ENCODE assay signal across 17 cellular contexts in the genomic region with DNA sequence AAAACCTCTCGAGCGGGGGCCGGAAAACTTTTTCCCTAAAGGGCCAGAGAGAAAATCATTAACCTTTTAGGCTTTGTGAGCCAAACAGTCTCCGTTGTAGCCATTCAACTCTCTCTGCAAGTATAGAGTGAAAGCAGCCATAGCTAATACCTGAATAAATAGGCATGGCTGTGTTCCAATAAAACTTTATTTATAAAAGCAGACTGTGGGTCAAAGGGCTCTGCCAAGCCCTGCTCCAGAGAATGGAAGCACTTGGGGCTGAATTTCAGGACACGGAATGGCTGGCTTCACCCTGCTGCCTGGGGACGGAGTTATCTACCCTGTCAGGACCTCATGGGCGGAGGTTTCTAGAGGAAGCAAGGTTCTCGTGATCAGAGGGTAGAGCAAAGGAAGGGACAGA.
DNase-seq lines count a peak whose midpoint lies in the region; FAIRE-seq and TF ChIP-seq lines count a peak whose summit lies in the region.
"Had no signal": no experiment of that assay in that cellular context is flagged by ENCODE, and none has a peak within 500 bp of the region (broad histone marks: within the 10 kb centered on the region; RNA-seq: fewer than 3 reads in every experiment).

No MANE protein-coding gene starts in this region.

- TF ChIP-seq POLR2A in GM12892 (IDR thresholded peaks at IDR 0.05; ENCODE audit: low read depth, low read length): no peak

- H3K4me3 ChIP-seq in HUES6 (ENCODE audit: low read depth, low read length) (peak overlapping the region; percentile 41), ectodermal cell (ENCODE audit: insufficient read depth, low read depth, low read length) (no peak overlapping the region), small intestine (ENCODE audit: low read depth in 1 of 2, low read length in 2 of 2) (no peak overlapping the region)
- H3K4me3 ChIP-seq: MG63 had no signal

- TF ChIP-seq CTCF in mesothelial cell of epicardium (IDR thresholded peaks at IDR 0.05; ENCODE audit: unreplicated experiment) (no peak), chondrocyte (IDR thresholded peaks at IDR 0.05) (no peak)

- H3K36me3 Mint-ChIP-seq in mesothelial cell of epicardium (no peaks in the 10 kb centered on the region), chondrocyte (ENCODE audit: low read depth) (no peaks in the 10 kb centered on the region)
- H3K36me3 Mint-ChIP-seq: CD4-positive, CD25-positive, alpha-beta regulatory T cell had no signal

- H3K27me3 Mint-ChIP-seq in mesothelial cell of epicardium (ENCODE audit: low read depth) (peaks cover 42% of the 10 kb centered on the region), chondrocyte (ENCODE audit: low read depth) (peaks cover 35% of the 10 kb centered on the region)

- H3K36me3 ChIP-seq in HUES6 (ENCODE audit: control insufficient read depth, insufficient read depth, low read length) (no peaks in the 10 kb centered on the region), ectodermal cell (ENCODE audit: control insufficient read depth, insufficient read depth, low read length) (no peaks in the 10 kb centered on the region), small intestine (ENCODE audit: control insufficient read depth in 2 of 2, insufficient read depth in 2 of 2, low read length in 2 of 2) (peaks cover 0 to 2% of the 10 kb centered on the region in 2 donors)
- H3K36me3 ChIP-seq: MG63, SJCRH30 had no signal

- H3K4me1 Mint-ChIP-seq in mesothelial cell of epicardium (peaks cover 36% of the 10 kb centered on the region), chondrocyte (ENCODE audit: low read depth) (peaks cover 3% of the 10 kb centered on the region)
- H3K4me1 Mint-ChIP-seq: CD4-positive, CD25-positive, alpha-beta regulatory T cell had no signal

- H3K9me3 ChIP-seq in HUES6 (ENCODE audit: control insufficient read depth, insufficient read depth, low read depth, low read length) (no peaks in the 10 kb centered on the region), ectodermal cell (ENCODE audit: control insufficient read depth, low read length) (no peaks in the 10 kb centered on the region), small intestine (ENCODE audit: control insufficient read depth, low read depth) (no peaks in the 10 kb centered on the region)
- H3K9me3 ChIP-seq: MG63, SJCRH30 had no signal

- no peak for DNase-seq in mesothelial cell of epicardium (ENCODE audit: low spot score in 2 of 2, unreplicated experiment in 2 of 2)
- peak; percentile 43 for DNase-seq in small intestine
- no peak for DNase-seq in GM12892 (ENCODE audit: insufficient read length)
- DNase-seq in SHP77 (lab: John Stamatoyannopoulos, UW): no peak
- DNase-seq in cerebellar cortex (ENCODE audit: low spot score): no peak
- DNase-seq in chondrocyte (ENCODE audit: low spot score): no peak
- DNase-seq: CD4-positive, CD25-positive, alpha-beta regulatory T cell; DMS79; MG63; NCI-H1105 treated with DMSO at 0.1 percent for 48 hours; NCI-H1930; NCI-H2171; SJCRH30 had no signal

- peak overlapping the region; percentile 39; the same call in 1 of the 2 replicates for H3K27ac ChIP-seq in HUES6 (ENCODE audit: low read depth, low read length)
- peak overlapping the region; percentile 86 for H3K27ac ChIP-seq in ectodermal cell (ENCODE audit: insufficient read depth, low read depth, low read length, poor library complexity, severe bottlenecking)
- no peak overlapping the region for H3K27ac ChIP-seq in small intestine (ENCODE audit: low read depth in 1 of 2, low read length in 1 of 2)
- H3K27ac ChIP-seq: HL-60, SJCRH30 had no signal

- H3K27me3 ChIP-seq in HUES6 (ENCODE audit: control insufficient read depth, insufficient read depth, low read length): peaks cover 18% of the 10 kb centered on the region
- peaks cover 34% of the 10 kb centered on the region for H3K27me3 ChIP-seq in ectodermal cell (ENCODE audit: control insufficient read depth, insufficient read depth, low read length, poor library complexity, severe bottlenecking)
- H3K27me3 ChIP-seq in small intestine (ENCODE audit: control insufficient read depth in 2 of 2, insufficient read depth in 2 of 2, low read length in 2 of 2): peaks cover 0 to 2% of the 10 kb centered on the region in 2 donors
- H3K27me3 ChIP-seq: MG63 had no signal

- WGBS in ectodermal cell, 2 experiments: 79 to 81% methylated on average over 8 of the region's 8 CpGs
- 75 to 88% (median 85%) methylated on average over 8 of the region's 8 CpGs for WGBS in small intestine, 3 donors

- H3K9ac ChIP-seq in HUES6 (ENCODE audit: low read length): peak overlapping the region; percentile 72

- H3K4me3 Mint-ChIP-seq in mesothelial cell of epicardium (no peak overlapping the region), chondrocyte (ENCODE audit: unreplicated experiment) (no peak overlapping the region)
- H3K4me3 Mint-ChIP-seq: CD4-positive, CD25-positive, alpha-beta regulatory T cell had no signal

- H3K9me3 Mint-ChIP-seq in mesothelial cell of epicardium (no peaks in the 10 kb centered on the region), chondrocyte (ENCODE audit: low read depth) (no peaks in the 10 kb centered on the region)
- H3K9me3 Mint-ChIP-seq: CD4-positive, CD25-positive, alpha-beta regulatory T cell had no signal

- H3K27ac Mint-ChIP-seq in mesothelial cell of epicardium (peak overlapping the region; percentile 67), chondrocyte (ENCODE audit: unreplicated experiment) (no peak overlapping the region)

- peaks cover 24% of the 10 kb centered on the region for H3K4me1 ChIP-seq in HUES6 (ENCODE audit: control insufficient read depth, insufficient read depth, low read length)
- H3K4me1 ChIP-seq in ectodermal cell (ENCODE audit: control insufficient read depth, insufficient read depth, low read length): peaks cover 82% of the 10 kb centered on the region
- H3K4me1 ChIP-seq in small intestine (ENCODE audit: control insufficient read depth in 2 of 2, insufficient read depth in 1 of 2, low read depth in 1 of 2, low read length in 1 of 2): no peaks in the 10 kb centered on the region

- FAIRE-seq in small intestine (lab: Jason Lieb, UNC) (no peak), GM12892 (lab: Jason Lieb, UNC) (no peak)
- FAIRE-seq: GM12891 had no signal

Comparison
In these comparisons a context has a peak if more than half of its experiments do, and no peak if none do; other contexts are left out.
1. H3K27ac ChIP-seq: peak in HUES6 (single experiment) and ectodermal cell (single experiment); none in small intestine (0 of 2).